In the genomic region with DNA sequence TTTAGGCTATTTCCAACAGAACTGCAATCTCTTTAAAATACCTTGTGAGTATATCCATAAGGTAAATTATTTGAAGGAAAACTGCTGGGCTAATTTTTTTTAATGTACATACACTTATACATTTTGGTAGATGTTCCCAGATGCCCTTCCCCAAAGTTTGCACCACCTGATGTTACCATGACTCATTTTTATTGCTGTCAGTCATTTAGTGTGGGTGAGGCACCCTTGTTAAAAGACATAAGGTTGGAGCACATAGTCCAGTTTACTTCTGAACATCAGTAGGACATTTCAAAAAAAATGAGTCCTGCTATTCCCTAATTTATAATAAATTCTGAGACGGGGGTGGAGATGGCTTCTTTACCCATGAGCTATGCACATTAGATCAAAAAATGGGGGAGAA, we compare ENCODE assay signal across 28 cellular contexts.
"Had no signal": no experiment of that assay in that cellular context is flagged by ENCODE, and none has a peak within 500 bp of the region (broad histone marks: within the 10 kb centered on the region; RNA-seq: fewer than 3 reads in every experiment).

No MANE protein-coding gene starts in this region.

- H3K27ac ChIP-seq: adrenal gland, ascending aorta, body of pancreas, brain microvascular endothelial cell, breast epithelium, cardiac muscle cell had no signal

- DNase-seq: activated effector memory CD4-positive, alpha-beta T cell treated with anti-CD3 and anti-CD28 coated beads, Interleukin-2, amount 50 U/mL, for 16 hours; activated effector memory CD4-positive, alpha-beta T cell treated with Interleukin-2 at 50 U/mL for 16 hours; activated gamma-delta T cell; activated gamma-delta T cell treated with Interleukin-2 at 50 U/mL for 16 hours; activated naive CD4-positive, alpha-beta T cell; activated naive CD4-positive, alpha-beta T cell treated with anti-CD3 and anti-CD28 coated beads for 36 hours; activated naive CD4-positive, alpha-beta T cell treated with anti-CD3 and anti-CD28 coated beads, Interleukin-2, amount 10 ng/mL, durations not matched to agents 7 days and 5 days; activated naive CD4-positive, alpha-beta T cell treated with anti-CD3 and anti-CD28 coated beads, Interleukin-2, amount 50 U/mL, for 16 hours; activated naive CD4-positive, alpha-beta T cell treated with Interleukin-2 at 50 U/mL for 16 hours; activated naive CD8-positive, alpha-beta T cell treated with anti-CD3 and anti-CD28 coated beads for 36 hours; activated naive CD8-positive, alpha-beta T cell treated with anti-CD3 and anti-CD28 coated beads, Interleukin-2, amount 10 ng/mL, durations not matched to agents 7 days and 5 days; activated naive CD8-positive, alpha-beta T cell treated with anti-CD3 and anti-CD28 coated beads, Interleukin-2, amount 50 U/mL, for 24 hours; activated T-cell treated with anti-CD3 and anti-CD28 coated beads, Interleukin-2, amount 50 U/mL, for 24 hours; activated T-cell treated with anti-CD3 and anti-CD28 coated beads, Interleukin-2, amount 50 U/mL, for 4 hours; activated T-cell treated with anti-CD3 and anti-CD28 coated beads, Interleukin-2, amount 50 U/mL, for 48 hours; activated T-cell treated with anti-CD3 and anti-CD28 coated beads, Interleukin-2, amount 50 U/mL, for 72 hours; adrenal gland; amniotic stem cell; amygdala; anterior cingulate cortex; aorta; body of pancreas; brain microvascular endothelial cell; central memory CD4-positive, alpha-beta T cell; cerebellar nuclear complex had no signal
